In the genomic region with DNA sequence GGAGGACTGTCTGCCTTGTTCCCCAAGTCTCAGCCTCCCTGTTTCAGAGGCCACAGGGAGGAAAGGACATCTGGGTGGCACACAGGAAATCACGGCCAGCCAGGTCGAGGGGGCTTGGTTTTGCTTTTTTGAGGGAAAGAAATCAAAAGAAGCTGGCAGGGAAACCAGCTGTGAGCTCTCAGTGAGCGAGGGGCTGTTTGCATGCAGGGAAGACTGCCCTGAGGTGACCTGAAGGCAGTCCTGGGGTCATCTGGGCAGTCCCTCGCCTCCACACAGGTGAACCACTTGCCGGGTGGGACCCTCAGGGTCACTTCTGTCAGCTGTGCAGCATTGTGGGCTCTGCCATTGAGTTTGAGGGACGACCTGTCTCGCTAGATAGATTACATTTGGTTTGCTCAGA, we compare ENCODE assay signal across 17 cellular contexts. TPM values are rescaled to one million over a fixed set of nuclear protein-coding genes. Genes with fewer than 3 reads are reported as not detected.
DNase-seq lines count a peak whose midpoint lies in the region; ATAC-seq and TF ChIP-seq lines count a peak whose summit lies in the region.
"Had no signal": no experiment of that assay in that cellular context is flagged by ENCODE, and none has a peak within 500 bp of the region (broad histone marks: within the 10 kb centered on the region; RNA-seq: fewer than 3 reads in every experiment).

No MANE protein-coding gene starts in this region.

- H3K4me1 Mint-ChIP-seq in endodermal cell (peaks cover 33% of the 10 kb centered on the region), nephron (peaks cover 57% of the 10 kb centered on the region)

- no peaks in the 10 kb centered on the region for H3K36me3 Mint-ChIP-seq in endodermal cell (ENCODE audit: low read depth)
- H3K36me3 Mint-ChIP-seq in nephron (ENCODE audit: low read depth), result peaks cover 33% of the 10 kb centered on the region

- H3K9me3 ChIP-seq in SK-N-MC (ENCODE audit: low read depth, low read length), result no peaks in the 10 kb centered on the region
- H3K9me3 ChIP-seq in endodermal cell (ENCODE audit: control insufficient read depth, low read length), result no peaks in the 10 kb centered on the region
- H3K9me3 ChIP-seq in spleen, result peaks cover 0 to 13% (median 8%) of the 10 kb centered on the region in 8 donors
- no peaks in the 10 kb centered on the region for H3K9me3 ChIP-seq in right lobe of liver
- H3K9me3 ChIP-seq in right cardiac atrium (ENCODE audit: control insufficient read depth, low read length), result no peaks in the 10 kb centered on the region

- no peaks in the 10 kb centered on the region for H3K9me3 Mint-ChIP-seq in endodermal cell
- peaks cover under 1% of the 10 kb centered on the region for H3K9me3 Mint-ChIP-seq in nephron
- H3K9me3 Mint-ChIP-seq: CD4-positive, alpha-beta T cell had no signal

- TF ChIP-seq POLR2A in spleen (IDR thresholded peaks at IDR 0.05) (no peak), right lobe of liver (IDR thresholded peaks at IDR 0.05) (no peak)

- TF ChIP-seq CTCF in endodermal cell (conservative IDR thresholded peaks at IDR 0.05) (no peak), nephron (IDR thresholded peaks at IDR 0.05; ENCODE audit: unreplicated experiment in 3 of 3) (no peak), spleen (IDR thresholded peaks at IDR 0.05 in 8 of 11, conservative IDR thresholded peaks at IDR 0.05 in 3 of 11) (no peak), right lobe of liver (IDR thresholded peaks at IDR 0.05) (no peak)

- H3K27ac ChIP-seq in SK-N-MC, result peak overlapping the region; percentile 47
- peak overlapping the region; percentile 42 for H3K27ac ChIP-seq in endodermal cell (ENCODE audit: low read depth, low read length)
- H3K27ac ChIP-seq in spleen, result no peak overlapping the region
- H3K27ac ChIP-seq in right lobe of liver, result no peak overlapping the region
- H3K27ac ChIP-seq in right cardiac atrium (ENCODE audit: low read length), result no peak overlapping the region
- H3K27ac ChIP-seq: 22Rv1, A549, C4-2B had no signal

- no peak for ATAC-seq in right lobe of liver
- ATAC-seq in right cardiac atrium, result no peak
- ATAC-seq: A549 had no signal

- H3K27me3 Mint-ChIP-seq in endodermal cell (ENCODE audit: insufficient read depth) (peaks cover 34% of the 10 kb centered on the region), nephron (ENCODE audit: low read depth) (peaks cover 9% of the 10 kb centered on the region)

- no peaks in the 10 kb centered on the region for H3K27me3 ChIP-seq in endodermal cell (ENCODE audit: control insufficient read depth, insufficient read depth, low read length, poor library complexity, severe bottlenecking)
- H3K27me3 ChIP-seq in spleen (replicated peaks in 1 of 7), result peaks cover 0 to 69% (median 7%) of the 10 kb centered on the region in 7 donors
- H3K27me3 ChIP-seq in right lobe of liver, result no peaks in the 10 kb centered on the region
- H3K27me3 ChIP-seq in right cardiac atrium (ENCODE audit: control insufficient read depth, insufficient read depth), result no peaks in the 10 kb centered on the region

- H3K36me3 ChIP-seq in SK-N-MC (ENCODE audit: insufficient read depth, low read length) (no peaks in the 10 kb centered on the region), endodermal cell (ENCODE audit: control insufficient read depth, insufficient read depth, low read length) (no peaks in the 10 kb centered on the region), spleen (no peaks in the 10 kb centered on the region), right lobe of liver (no peaks in the 10 kb centered on the region)

- intact Hi-C loops in spleen (cut with DNase I; ENCODE audit: low total_unique reads), result no loop called here
- intact Hi-C loops in right lobe of liver (cut with DNase I), result no loop called here
- intact Hi-C loops in right cardiac atrium (cut with DNase I), result no loop called here

- H3K4me3 Mint-ChIP-seq in endodermal cell (no peak overlapping the region), nephron (no peak overlapping the region)
- H3K4me3 Mint-ChIP-seq: CD4-positive, alpha-beta T cell had no signal

- H3K27ac Mint-ChIP-seq in endodermal cell (no peak overlapping the region), nephron (peak overlapping the region; percentile 13 to 50 (median 45))
- H3K27ac Mint-ChIP-seq: CD4-positive, alpha-beta T cell had no signal

- H3K9ac ChIP-seq in SK-N-MC (ENCODE audit: insufficient read length) (no peak overlapping the region), endodermal cell (ENCODE audit: extremely low read depth, low read length, poor library complexity, severe bottlenecking) (no peak overlapping the region)

- 80 to 90% methylated on average over 7 of the region's 7 CpGs for WGBS in endodermal cell (ENCODE audit: insufficient coverage in 1 of 2, insufficient read length in 1 of 2), 2 experiments
- 55 to 67% (median 64%) methylated on average over 7 of the region's 7 CpGs for WGBS in spleen, 5 donors
- WGBS in right lobe of liver (ENCODE audit: insufficient coverage, low coverage, low lambda C conversion rate, missing lambda C conversion rate), result 39% methylated on average over 4 of the region's 7 CpGs
- 81% methylated on average over 7 of the region's 7 CpGs for WGBS in right cardiac atrium

- peak overlapping the region; percentile 23; the same call in 1 of the 2 replicates for H3K4me3 ChIP-seq in SK-N-MC
- H3K4me3 ChIP-seq in endodermal cell (ENCODE audit: low read length), result no peak overlapping the region
- no peak overlapping the region for H3K4me3 ChIP-seq in spleen
- no peak overlapping the region for H3K4me3 ChIP-seq in right lobe of liver
- H3K4me3 ChIP-seq in right cardiac atrium (ENCODE audit: low read length), result no peak overlapping the region
- H3K4me3 ChIP-seq: A549 had no signal

- no peak for DNase-seq in SK-N-MC (ENCODE audit: low read depth, low spot score)
- DNase-seq in endodermal cell, result no peak
- DNase-seq in spleen, result peak; percentile 42
- no peak for DNase-seq in NCI-H748 treated with DMSO at 0.1 percent for 48 hours (lab: John Stamatoyannopoulos, UW)
- no peak for DNase-seq in right lobe of liver
- DNase-seq in right cardiac atrium, result no peak
- DNase-seq: AML-193; Caco-2; CD4-positive, alpha-beta T cell; GDM1; GOT3; H7 had no signal

- H3K4me1 ChIP-seq in endodermal cell (ENCODE audit: control insufficient read depth, insufficient read depth, low read length), result peaks cover 17% of the 10 kb centered on the region
- H3K4me1 ChIP-seq in spleen, result peaks cover 0 to 15% (median 9%) of the 10 kb centered on the region in 6 donors
- no peaks in the 10 kb centered on the region for H3K4me1 ChIP-seq in right lobe of liver
- peaks cover 5% of the 10 kb centered on the region for H3K4me1 ChIP-seq in right cardiac atrium (ENCODE audit: control insufficient read depth, insufficient read depth, low read length)
- H3K4me1 ChIP-seq: A549, Caco-2 had no signal

RNA-seq across cellular contexts. Expression of a gene that starts 28.2 kb away (rescaled TPM):
- total RNA-seq in endodermal cell, result 1 to 10 TPM; 4.0 to 6.9 TPM
- polyA plus RNA-seq in endodermal cell (2013, experiment 1 of 2), result 24.8 TPM
- polyA plus RNA-seq in endodermal cell (2013, experiment 2 of 2), result 26.0 TPM
- 1 to 10 TPM; 2.7 to 8.9 (median 4.7) TPM for total RNA-seq in spleen
- 1 to 10 TPM in 1 of 3 donors, under 1 TPM in 2; 0.80 to 1.6 (median 0.80) TPM for polyA plus RNA-seq in spleen
- total RNA-seq in right lobe of liver, result under 1 TPM; 0.09 to 0.31 (median 0.14) TPM
- 10 to 100 TPM; 12.5 to 20.2 (median 18.8) TPM for total RNA-seq in right cardiac atrium
- polyA plus RNA-seq in right cardiac atrium, result 8.1 TPM
- total RNA-seq: Caco-2; CD4-positive, alpha-beta T cell; HT-29 had no signal
- polyA plus RNA-seq: A549 had no signal

Comparison
In these comparisons a context has a peak if more than half of its experiments do, and no peak if none do; other contexts are left out.
1. H3K27ac ChIP-seq: peak in SK-N-MC (single experiment) and endodermal cell (single experiment); none in spleen (0 of 8), right lobe of liver (0 of 3) and right cardiac atrium (single experiment).